Comparison of ENCODE assay signal across 16 cellular contexts in genomic region chr9:113477661-113478060, GRCh38. TPM values are rescaled to one million over a fixed set of nuclear protein-coding genes. Genes with fewer than 3 reads are reported as not detected.
DNase-seq lines count a peak whose midpoint lies in the region; ATAC-seq, FAIRE-seq and TF ChIP-seq lines count a peak whose summit lies in the region.
"Had no signal": no experiment of that assay in that cellular context is flagged by ENCODE, and none has a peak within 500 bp of the region (broad histone marks: within the 10 kb centered on the region; RNA-seq: fewer than 3 reads in every experiment).

No MANE protein-coding gene starts in this region.

- H3K9ac ChIP-seq in neuronal stem cell (ENCODE audit: low read depth, low read length, poor library complexity) = no peak overlapping the region

- no peaks in the 10 kb centered on the region for H3K9me3 Mint-ChIP-seq in activated naive CD8-positive, alpha-beta T cell treated with anti-CD3 and anti-CD28 coated beads for 36 hours
- no peaks in the 10 kb centered on the region for H3K9me3 Mint-ChIP-seq in activated naive CD8-positive, alpha-beta T cell treated with anti-CD3 and anti-CD28 coated beads, Interleukin-2, amount 50 U/mL, for 24 hours
- H3K9me3 Mint-ChIP-seq: HFFc6 had no signal

- peak overlapping the region; percentile 54 for H2AFZ ChIP-seq in neuronal stem cell (ENCODE audit: low read length)

- no peak overlapping the region for H3K14ac ChIP-seq in neuronal stem cell (ENCODE audit: low read length)

- peaks cover 4 to 12% of the 10 kb centered on the region in 2 donors for H3K4me1 ChIP-seq in neuronal stem cell (ENCODE audit: control insufficient read depth in 2 of 2, insufficient read depth in 1 of 2, low read depth in 1 of 2, low read length in 2 of 2)
- H3K4me1 ChIP-seq: A549 had no signal

- H4K8ac ChIP-seq in neuronal stem cell (ENCODE audit: low read depth, low read length) = no peak overlapping the region

- no peak overlapping the region for H3K4me3 ChIP-seq in bronchial epithelial cell (ENCODE audit: low read depth, low read length)
- H3K4me3 ChIP-seq in neuronal stem cell (ENCODE audit: low read length in 2 of 2) = no peak overlapping the region
- H3K4me3 ChIP-seq: A549 had no signal

- H2AK5ac ChIP-seq in neuronal stem cell (ENCODE audit: low read depth, low read length) = no peak overlapping the region

- H2BK15ac ChIP-seq in neuronal stem cell (ENCODE audit: low read length) = no peak overlapping the region

- H2BK5ac ChIP-seq in neuronal stem cell (ENCODE audit: low read length) = no peak overlapping the region

- no peak overlapping the region for H2BK120ac ChIP-seq in neuronal stem cell (ENCODE audit: low read depth, low read length)

- ATAC-seq in activated naive CD8-positive, alpha-beta T cell treated with anti-CD3 and anti-CD28 coated beads, Interleukin-2, amount 50 U/mL, for 24 hours = no peak
- ATAC-seq in GM18505 (IDR thresholded peaks at IDR 0.05; ENCODE audit: unreplicated experiment) = no peak
- ATAC-seq: A549 had no signal

- no peak for DNase-seq in activated naive CD8-positive, alpha-beta T cell treated with anti-CD3 and anti-CD28 coated beads for 36 hours
- DNase-seq in activated naive CD8-positive, alpha-beta T cell treated with anti-CD3 and anti-CD28 coated beads, Interleukin-2, amount 50 U/mL, for 24 hours = no peak
- DNase-seq in bronchial epithelial cell (ENCODE audit: low read depth) = no peak
- DNase-seq in neuronal stem cell (ENCODE audit: low spot score) = no peak
- peak; percentile 22 for DNase-seq in ureter (ENCODE audit: low spot score)
- DNase-seq in EL = no peak
- DNase-seq: C1 segment of cervical spinal cord, DMS 273 treated with DMSO at 0.1 percent for 48 hours, GF-D8, HFFc6, NCI-H1092 treated with DMSO at 0.1 percent for 48 hours, NCI-H510A treated with DMSO at 0.1 percent for 48 hours, SIG-M5 had no signal

- H3K36me3 Mint-ChIP-seq in activated naive CD8-positive, alpha-beta T cell treated with anti-CD3 and anti-CD28 coated beads for 36 hours = no peaks in the 10 kb centered on the region
- no peaks in the 10 kb centered on the region for H3K36me3 Mint-ChIP-seq in activated naive CD8-positive, alpha-beta T cell treated with anti-CD3 and anti-CD28 coated beads, Interleukin-2, amount 50 U/mL, for 24 hours (ENCODE audit: low read depth)

- H3K27me3 ChIP-seq in bronchial epithelial cell (ENCODE audit: control insufficient read depth, insufficient read depth, low read length) = no peaks in the 10 kb centered on the region
- no peaks in the 10 kb centered on the region for H3K27me3 ChIP-seq in neuronal stem cell (ENCODE audit: control insufficient read depth in 3 of 3, insufficient read depth in 3 of 3, low read depth in 1 of 3, low read length in 3 of 3)

- H3K4ac ChIP-seq in neuronal stem cell (ENCODE audit: low read length) = no peak overlapping the region

- H3K4me1 Mint-ChIP-seq in activated naive CD8-positive, alpha-beta T cell treated with anti-CD3 and anti-CD28 coated beads for 36 hours = peaks cover 18% of the 10 kb centered on the region
- peaks cover 19% of the 10 kb centered on the region for H3K4me1 Mint-ChIP-seq in activated naive CD8-positive, alpha-beta T cell treated with anti-CD3 and anti-CD28 coated beads, Interleukin-2, amount 50 U/mL, for 24 hours

- peak overlapping the region; percentile 2 for H3K27ac Mint-ChIP-seq in activated naive CD8-positive, alpha-beta T cell treated with anti-CD3 and anti-CD28 coated beads for 36 hours
- no peak overlapping the region for H3K27ac Mint-ChIP-seq in activated naive CD8-positive, alpha-beta T cell treated with anti-CD3 and anti-CD28 coated beads, Interleukin-2, amount 50 U/mL, for 24 hours
- H3K27ac Mint-ChIP-seq: HFFc6 had no signal

- TF ChIP-seq POLR2A in GM18505 (IDR thresholded peaks at IDR 0.05; ENCODE audit: borderline replicate concordance, extremely low read depth, insufficient read depth, insufficient read length) = no peak

- H2BK12ac ChIP-seq in neuronal stem cell (ENCODE audit: low read length) = no peak overlapping the region

- no peak overlapping the region for H3K18ac ChIP-seq in neuronal stem cell (ENCODE audit: low read length)

- H3K27ac ChIP-seq in neuronal stem cell (replicated peaks; ENCODE audit: low read length) = no peak overlapping the region
- H3K27ac ChIP-seq: A549 had no signal

- H4K91ac ChIP-seq in neuronal stem cell (ENCODE audit: low read depth, low read length, poor library complexity) = no peak overlapping the region

- H3K79me1 ChIP-seq in neuronal stem cell (ENCODE audit: low read depth, low read length) = no peaks in the 10 kb centered on the region

- H3K23ac ChIP-seq in neuronal stem cell (ENCODE audit: low read depth, low read length, poor library complexity) = no peak overlapping the region

- no CpG with 5 or more reads among the region's 5 CpGs for WGBS in neuronal stem cell (ENCODE audit: extremely low coverage in 2 of 2, insufficient read length in 2 of 2, insufficient replicate concordance in 1 of 2), 2 donors

- no peak for TF ChIP-seq CTCF in bronchial epithelial cell (IDR thresholded peaks at IDR 0.05; ENCODE audit: insufficient read depth, low read length, severe bottlenecking)

- H3K4me3 Mint-ChIP-seq in activated naive CD8-positive, alpha-beta T cell treated with anti-CD3 and anti-CD28 coated beads for 36 hours = no peak overlapping the region
- no peak overlapping the region for H3K4me3 Mint-ChIP-seq in activated naive CD8-positive, alpha-beta T cell treated with anti-CD3 and anti-CD28 coated beads, Interleukin-2, amount 50 U/mL, for 24 hours
- H3K4me3 Mint-ChIP-seq: HFFc6 had no signal

- H3K36me3 ChIP-seq in bronchial epithelial cell (ENCODE audit: control insufficient read depth, insufficient read depth, low read length) (no peaks in the 10 kb centered on the region), neuronal stem cell (replicated peaks in 1 of 2; ENCODE audit: control insufficient read depth in 2 of 2, insufficient read depth in 2 of 2, low read length in 2 of 2) (no peaks in the 10 kb centered on the region)

- peak; percentile 18 for FAIRE-seq in bronchial epithelial cell (lab: Jason Lieb, UNC)
- FAIRE-seq: A549, GM12891 had no signal

- H3K4me2 ChIP-seq in neuronal stem cell (ENCODE audit: insufficient read depth, low read length, poor library complexity, severe bottlenecking) = no peak overlapping the region
- H3K4me2 ChIP-seq: A549 had no signal

- peaks cover 3% of the 10 kb centered on the region for H3K27me3 Mint-ChIP-seq in activated naive CD8-positive, alpha-beta T cell treated with anti-CD3 and anti-CD28 coated beads for 36 hours
- peaks cover 9% of the 10 kb centered on the region for H3K27me3 Mint-ChIP-seq in activated naive CD8-positive, alpha-beta T cell treated with anti-CD3 and anti-CD28 coated beads, Interleukin-2, amount 50 U/mL, for 24 hours

- peaks cover 0 to 1% of the 10 kb centered on the region in 2 donors for H3K9me3 ChIP-seq in neuronal stem cell (replicated peaks in 1 of 2; ENCODE audit: control insufficient read depth in 2 of 2, insufficient read depth in 1 of 2, low read depth in 1 of 2, low read length in 2 of 2)
- H3K9me3 ChIP-seq: A549 had no signal

RNA-seq across cellular contexts. Expression of gene RGS3, which starts 14.1 kb away (rescaled TPM):
- 10 to 100 TPM; 61.7 to 65.0 TPM for total RNA-seq in activated naive CD8-positive, alpha-beta T cell treated with anti-CD3 and anti-CD28 coated beads for 36 hours
- total RNA-seq in bronchial epithelial cell (22.1 and 36.2 TPM in 2 replicates), ureter (57.9 TPM)
- 26.4 TPM for polyA plus RNA-seq in neuronal stem cell (2013, experiment 1 of 2)
- polyA plus RNA-seq in neuronal stem cell (2013, experiment 2 of 2) = 26.2 TPM
